Comparison of ENCODE assay signal across 11 cellular contexts in the genomic region with DNA sequence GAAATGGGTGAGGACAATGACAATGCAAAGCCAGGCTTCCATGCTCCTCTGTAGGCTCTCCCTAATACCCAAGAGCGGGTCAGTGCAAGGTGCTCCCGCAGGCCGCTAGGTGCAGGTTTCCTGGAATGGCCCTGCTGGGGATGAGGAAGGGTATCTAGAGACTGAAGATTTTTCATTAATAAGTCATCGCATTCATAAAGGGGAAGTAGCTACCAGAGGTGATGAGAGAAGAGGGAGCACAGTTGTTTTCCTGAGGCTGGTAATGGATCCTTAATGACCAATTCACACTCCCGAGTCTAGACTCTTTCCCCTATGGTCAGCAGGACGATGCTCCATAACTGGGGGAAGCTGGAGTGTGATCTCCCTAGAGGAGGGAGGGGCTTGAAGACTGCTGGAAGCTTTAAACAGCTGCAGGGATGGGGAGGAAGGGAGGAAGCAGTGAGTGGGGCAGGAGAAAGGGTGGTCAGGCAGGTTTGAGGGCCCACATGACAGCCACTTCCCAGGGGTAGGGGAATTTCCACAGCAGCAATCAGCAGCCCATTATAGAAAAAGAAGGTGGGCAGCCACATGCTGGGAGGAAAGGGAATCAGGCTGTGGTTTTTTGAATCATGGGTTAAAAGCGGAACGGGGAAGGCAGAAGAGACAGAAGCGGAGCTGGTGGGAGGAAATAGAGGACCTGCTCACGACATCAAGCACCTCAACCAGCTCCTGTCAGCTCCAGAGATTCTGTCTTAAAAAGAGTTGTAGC. TPM values are rescaled to one million over a fixed set of nuclear protein-coding genes. Genes with fewer than 3 reads are reported as not detected.
DNase-seq lines count a peak whose midpoint lies in the region; ATAC-seq and TF ChIP-seq lines count a peak whose summit lies in the region.
"Had no signal": no experiment of that assay in that cellular context is flagged by ENCODE, and none has a peak within 500 bp of the region (broad histone marks: within the 10 kb centered on the region; RNA-seq: fewer than 3 reads in every experiment).

No MANE protein-coding gene starts in this region.

- POLR2A ChIA-PET in RWPE1 (lab: Yijun Ruan, JAX; ENCODE audit: low non-redundant PET) = no interaction called here

- no peaks in the 10 kb centered on the region for H3K79me2 ChIP-seq in osteoblast (ENCODE audit: insufficient read depth, low read length)

- peak overlapping the region; percentile 82 for H3K4me3 Mint-ChIP-seq in memory B cell

- TF ChIP-seq CTCF in osteoblast (IDR thresholded peaks at IDR 0.05; ENCODE audit: extremely low read depth, low read depth, low read length) (no peak), RWPE1 (conservative IDR thresholded peaks at IDR 0.05; ENCODE audit: low read depth) (no peak)

- CTCF ChIA-PET in RWPE1 (lab: Yijun Ruan, JAX) = interaction anchor here (0.6 kb wide), 1 partner anchor 310 kb away, joined by 3 read pairs; no protein-coding TSS in a partner anchor

- no peaks in the 10 kb centered on the region for H3K9me3 ChIP-seq in osteoblast (ENCODE audit: low read depth, low read length)
- H3K9me3 ChIP-seq: colonic mucosa had no signal

- no peak overlapping the region for H3K4me2 ChIP-seq in osteoblast (ENCODE audit: insufficient read depth, low read length)

- DNase-seq in GDM1 (lab: John Stamatoyannopoulos, UW) (peak; percentile 52), SIG-M5 treated with dmso at 0.1 percent for 504 hours (lab: John Stamatoyannopoulos, UW; ENCODE audit: unreplicated experiment) (peak; percentile 71), memory B cell (ENCODE audit: low spot score in 2 of 2) (no peak), osteoblast (ENCODE audit: insufficient read length, low spot score, missing footprints) (no peak), RWPE1 (ENCODE audit: low spot score) (no peak), DMS53 (lab: John Stamatoyannopoulos, UW) (no peak)
- DNase-seq: colonic mucosa had no signal

- no peaks in the 10 kb centered on the region for H3K27me3 Mint-ChIP-seq in memory B cell

- H2AFZ ChIP-seq in osteoblast (ENCODE audit: low read length) = no peak overlapping the region

- H3K9me3 Mint-ChIP-seq in memory B cell = no peaks in the 10 kb centered on the region

- H4K20me1 ChIP-seq in osteoblast (ENCODE audit: insufficient read depth, low read length) = no peaks in the 10 kb centered on the region

- no peak overlapping the region for H3K4me3 ChIP-seq in osteoblast (ENCODE audit: insufficient read depth, low read length)
- H3K4me3 ChIP-seq: colonic mucosa, lung had no signal

- no peaks in the 10 kb centered on the region for H3K36me3 ChIP-seq in osteoblast (ENCODE audit: insufficient read depth, low read length)
- H3K36me3 ChIP-seq: colonic mucosa had no signal

- H3K27ac Mint-ChIP-seq in memory B cell = peak overlapping the region; percentile 45

- no peaks in the 10 kb centered on the region for H3K36me3 Mint-ChIP-seq in memory B cell

- H3K27ac ChIP-seq in osteoblast (ENCODE audit: low read depth, low read length) (no peak overlapping the region), RWPE1 (no peak overlapping the region)
- H3K27ac ChIP-seq: colonic mucosa had no signal

- no peaks in the 10 kb centered on the region for H3K4me1 ChIP-seq in osteoblast (ENCODE audit: insufficient read depth, low read length)
- H3K4me1 ChIP-seq: colonic mucosa had no signal

- ATAC-seq in GM21619 (IDR thresholded peaks at IDR 0.05; ENCODE audit: unreplicated experiment) (peak; percentile 83), memory B cell (ENCODE audit: low read depth) (peak; percentile 68), esophagus mucosa (no peak)

- peaks cover 35% of the 10 kb centered on the region for H3K27me3 ChIP-seq in osteoblast (ENCODE audit: insufficient read depth, low read length)

- peaks cover 10% of the 10 kb centered on the region for H3K4me1 Mint-ChIP-seq in memory B cell

RNA-seq across cellular contexts. Expression of gene ATP6AP2, which starts 10.2 kb away (rescaled TPM):
- 132 and 161 TPM in 2 replicates for total RNA-seq in osteoblast
- 55.6 TPM for total RNA-seq in esophagus mucosa

RNA-seq across cellular contexts. Expression of gene MPC1L, which starts 52.7 kb away (rescaled TPM):
- total RNA-seq in osteoblast = not detected in 2 replicates
- not detected for total RNA-seq in esophagus mucosa
- total RNA-seq: colonic mucosa, HT1080, lung had no signal

Comparison
In these comparisons a context has a peak if more than half of its experiments do, and no peak if none do; other contexts are left out.
1. DNase-seq: peak in GDM1 (single experiment) and SIG-M5 treated with dmso at 0.1 percent for 504 hours (single experiment); none in memory B cell (0 of 2), osteoblast (single experiment), RWPE1 (single experiment) and DMS53 (single experiment).